1 cellular context compared by ENCODE assay signal in the genomic region with DNA sequence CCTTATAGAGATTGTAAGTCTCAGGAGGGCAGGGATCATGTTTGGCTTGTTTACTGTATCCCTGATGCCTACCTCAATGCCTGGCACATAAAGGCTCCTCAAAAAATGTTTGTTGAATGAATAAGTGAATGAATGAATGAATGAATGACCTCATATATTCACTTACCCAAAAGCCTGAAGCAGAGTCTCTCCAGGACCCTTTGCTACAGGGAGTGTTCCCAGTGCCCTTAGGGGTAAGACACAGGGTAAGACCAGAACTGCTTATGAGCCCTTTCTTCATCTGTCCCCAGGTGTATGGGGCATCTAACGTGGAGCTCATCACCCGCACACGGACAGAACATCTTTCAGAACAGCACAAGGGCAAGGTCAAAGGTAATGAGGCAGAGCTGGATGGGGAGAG.
TF ChIP-seq lines count a peak whose summit lies in the region.

No MANE protein-coding gene starts in this region.

TF ChIP-seq in GM12878, 131 proteins besides CTCF, POLR2A, EP300 and RAD21:
- TF ChIP-seq ZNF24 (IDR thresholded peaks at IDR 0.05) (peak; percentile 77; the same call in 1 of the 2 replicates), STAT3 (IDR thresholded peaks at IDR 0.05; ENCODE audit: low read depth, low read length) (no peak)
